Comparison of ENCODE assay signal across 10 cellular contexts in the genomic region with DNA sequence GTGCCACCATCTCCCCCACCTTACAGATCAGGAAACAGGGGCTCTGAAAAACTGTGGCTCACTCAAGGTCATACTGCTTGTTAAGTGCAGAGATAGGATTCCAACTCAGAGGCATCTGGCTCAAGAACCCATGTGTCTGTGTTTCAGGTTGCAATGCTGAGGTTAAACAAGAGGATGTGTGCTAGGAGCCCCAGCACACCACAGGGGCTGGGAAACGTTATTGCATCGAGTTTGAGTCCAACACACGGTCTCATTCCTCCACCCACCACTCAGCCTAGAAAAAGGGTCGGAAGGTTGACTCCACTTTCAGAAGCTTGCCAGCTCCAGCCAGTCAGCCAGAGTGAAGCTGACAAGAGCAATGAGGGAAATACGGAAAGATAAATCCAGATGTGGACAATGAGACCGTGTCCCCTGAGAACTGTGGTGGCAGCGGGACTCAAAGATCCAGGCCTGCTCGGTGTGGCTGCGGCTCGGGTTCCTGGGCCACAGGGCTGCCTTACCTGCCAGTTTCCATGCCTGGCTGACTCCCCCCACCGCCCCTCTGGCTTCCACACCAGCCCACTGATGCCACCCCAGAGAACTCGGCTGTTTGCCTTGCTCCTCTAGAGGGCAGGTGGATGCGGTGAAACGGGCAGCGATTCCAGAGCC. TPM values are rescaled to one million over a fixed set of nuclear protein-coding genes. Genes with fewer than 3 reads are reported as not detected.
A peak's percentile ranks its signal among the peaks of the same experiment; 100 is the strongest.
DNase-seq lines count a peak whose midpoint lies in the region; ATAC-seq, FAIRE-seq and TF ChIP-seq lines count a peak whose summit lies in the region.
"Not testable (repeated sequence)": the region's sequence is repeated elsewhere in the genome, so short reads cannot be mapped to it uniquely, and the experiment has no call there.
"Had no signal": no experiment of that assay in that cellular context is flagged by ENCODE, and none has a peak within 500 bp of the region (broad histone marks: within the 10 kb centered on the region; RNA-seq: fewer than 3 reads in every experiment).

No MANE protein-coding gene starts in this region.

- ATAC-seq in GM23338 (peak; percentile 30; the same call in 2 of the 3 replicates), left lobe of liver (peak; percentile 31), HepG2 (peak; percentile 58)

- not testable (repeated sequence) for H3K23ac ChIP-seq in H9 (ENCODE audit: insufficient read length, low read depth, low read length)

- not testable (repeated sequence) for H3K4me3 Mint-ChIP-seq in GM23338, H9, endodermal cell, nephron progenitor cell

- H3K9me2 ChIP-seq in GM23338 (ENCODE audit: insufficient read depth): not testable (repeated sequence)

- CTCF ChIA-PET in HepG2 (lab: Yijun Ruan, JAX; ENCODE audit: low intra/inter-chr PET ratio, low total read pairs): not testable (repeated sequence)

- not testable (repeated sequence) for H3K27ac ChIP-seq in GM23338 (ENCODE audit: low read depth); H9 (ENCODE audit: insufficient read length, low read depth, low read length); endodermal cell (ENCODE audit: low read depth, low read length); HepG2 (ENCODE audit: extremely low read length, insufficient read depth, low read length)

- not testable (repeated sequence) for H3K79me2 ChIP-seq in GM23338 (replicated peaks; ENCODE audit: insufficient read depth); H9 (ENCODE audit: insufficient read depth, low read length); HepG2 (ENCODE audit: insufficient read depth, low read length)

- not testable (repeated sequence) for H2AK5ac ChIP-seq in H9 (ENCODE audit: insufficient read length, low read length)

- intact Hi-C loops in HepG2 (cut with micrococcal nuclease; ENCODE audit: unreplicated experiment): not testable (repeated sequence)

- H3K79me1 ChIP-seq in H9 (ENCODE audit: insufficient read depth, low read depth, low read length, poor library complexity, severe bottlenecking): not testable (repeated sequence)

- BruUV-seq in HepG2 (replicated peaks; lab: Mats Ljungman, UMichigan): not testable (repeated sequence)

- H3K18ac ChIP-seq in H9 (ENCODE audit: insufficient read length, low read depth, low read length): not testable (repeated sequence)

- H2AFZ ChIP-seq in GM23338; H9 (ENCODE audit: low read length); HepG2 (ENCODE audit: low read length): not testable (repeated sequence)

- in situ Hi-C loops in HepG2 (cut with HindIII; ENCODE audit: extremely low pct_ligation_motif_present, low pct_unique_long_range_greater_than_20kb): not testable (repeated sequence)

- DNase-seq in GM23338 (ENCODE audit: low spot score); left lobe of liver (ENCODE audit: low spot score); HepG2 (ENCODE audit: low spot score): not testable (repeated sequence)
- DNase-seq in H9 (peak; percentile 5), endodermal cell (peak; percentile 20), islet precursor cell (peak; percentile 25), nephron progenitor cell (peak; percentile 1), retina (peak; percentile 28)

- H3T11ph ChIP-seq in H9 (ENCODE audit: low read length): not testable (repeated sequence)

- H4K5ac ChIP-seq in H9 (ENCODE audit: insufficient read length, low read depth, low read length): not testable (repeated sequence)

- not testable (repeated sequence) for H4K20me1 ChIP-seq in GM23338 (replicated peaks; ENCODE audit: insufficient read depth); H9 (ENCODE audit: control insufficient read depth, insufficient read depth, insufficient read length); HepG2 (ENCODE audit: insufficient read depth, low read length)

- not testable (repeated sequence) for H2BK15ac ChIP-seq in H9 (ENCODE audit: low read depth, low read length)

- not testable (repeated sequence) for H3K27ac Mint-ChIP-seq in GM23338, H9, endodermal cell, nephron progenitor cell

- no CpG with 5 or more reads among the region's 15 CpGs for WGBS in H9 (ENCODE audit: extremely low coverage, insufficient read length, low lambda C conversion rate)
- WGBS in endodermal cell (ENCODE audit: insufficient coverage in 1 of 2, insufficient read length in 1 of 2), 2 experiments: 100% methylated on average over 2 of the region's 15 CpGs; no CpG with 5 or more reads in 1 of the 2 experiments
- no CpG with 5 or more reads among the region's 15 CpGs for WGBS in HepG2 (ENCODE audit: low lambda C conversion rate)

- H3K56ac ChIP-seq in H9 (ENCODE audit: insufficient read length, low read depth, low read length): not testable (repeated sequence)

- H4K91ac ChIP-seq in H9 (ENCODE audit: insufficient read length, low read depth, low read length): not testable (repeated sequence)

- POLR2A ChIA-PET in HepG2 (lab: Yijun Ruan, JAX): not testable (repeated sequence)

- H2BK5ac ChIP-seq in H9 (ENCODE audit: insufficient read length, low read length): not testable (repeated sequence)

- H3K36me3 Mint-ChIP-seq in GM23338 (ENCODE audit: low read depth); H9 (ENCODE audit: insufficient read depth in 1 of 3, low read depth in 3 of 3); endodermal cell (ENCODE audit: low read depth); nephron progenitor cell (ENCODE audit: low read depth): not testable (repeated sequence)

- not testable (repeated sequence) for H3K9me3 Mint-ChIP-seq in GM23338, H9, endodermal cell, nephron progenitor cell

- H3F3A ChIP-seq in GM23338 (replicated peaks; ENCODE audit: low read depth): not testable (repeated sequence)

- not testable (repeated sequence) for TF ChIP-seq EP300 in HepG2 (IDR thresholded peaks at IDR 0.05; ENCODE audit: low read depth in 2 of 2, low read length in 2 of 2); HepG2 (CRISPR knock-in tag; IDR thresholded peaks at IDR 0.05; ENCODE audit: borderline replicate concordance)

- H3K14ac ChIP-seq in H9 (ENCODE audit: insufficient read depth, low read length): not testable (repeated sequence)

- not testable (repeated sequence) for H3K4me1 ChIP-seq in GM23338 (ENCODE audit: insufficient read depth); H9 (ENCODE audit: insufficient read depth, low read length); endodermal cell (ENCODE audit: control insufficient read depth, insufficient read depth, low read length); HepG2 (ENCODE audit: insufficient read depth, low read length)

- not testable (repeated sequence) for H3K4ac ChIP-seq in H9 (ENCODE audit: low read depth, low read length)

- H3K9me3 ChIP-seq in H9 (ENCODE audit: control insufficient read depth, low read depth, low read length); endodermal cell (ENCODE audit: control insufficient read depth, low read length); HepG2 (ENCODE audit: low read length): not testable (repeated sequence)

- H3K4me3 ChIP-seq in GM23338; endodermal cell (ENCODE audit: low read length); HepG2 (replicated peaks in 1 of 3; ENCODE audit: insufficient read depth in 1 of 3, low read depth in 2 of 3, low read length in 3 of 3): not testable (repeated sequence)

- not testable (repeated sequence) for H2BK20ac ChIP-seq in H9 (ENCODE audit: low read depth, low read length, poor library complexity, severe bottlenecking)

- not testable (repeated sequence) for FAIRE-seq in HepG2 (lab: Jason Lieb, UNC)

- H3K4me2 ChIP-seq in GM23338; H9 (ENCODE audit: insufficient read depth, insufficient read length, low read length); HepG2 (ENCODE audit: low read depth, low read length): not testable (repeated sequence)

- TF ChIP-seq RAD21 in HepG2 (CRISPR knock-in tag; IDR thresholded peaks at IDR 0.05): not testable (repeated sequence)

- H3K27me3 ChIP-seq in GM23338 (ENCODE audit: insufficient read depth); H9 (ENCODE audit: insufficient read depth, low read length); endodermal cell (ENCODE audit: control insufficient read depth, insufficient read depth, low read length, poor library complexity, severe bottlenecking); HepG2 (ENCODE audit: control insufficient read depth in 1 of 2, insufficient read depth in 2 of 2, low read length in 2 of 2): not testable (repeated sequence)

- not testable (repeated sequence) for H3K23me2 ChIP-seq in H9 (ENCODE audit: insufficient read length, low read depth, low read length, poor library complexity, severe bottlenecking)

- not testable (repeated sequence) for TF ChIP-seq POLR2A in HepG2 (IDR thresholded peaks at IDR 0.05; ENCODE audit: insufficient read depth in 1 of 2, low read depth in 2 of 2, low read length in 2 of 2)

- H3K27me3 Mint-ChIP-seq in GM23338 (ENCODE audit: insufficient read depth, low read depth, poor library complexity); H9 (ENCODE audit: low read depth); endodermal cell (ENCODE audit: insufficient read depth); nephron progenitor cell (ENCODE audit: low read depth, poor library complexity): not testable (repeated sequence)

- H2BK12ac ChIP-seq in H9 (ENCODE audit: insufficient read length, low read depth, low read length): not testable (repeated sequence)

- not testable (repeated sequence) for H4K8ac ChIP-seq in H9 (replicated peaks; ENCODE audit: insufficient read length, low read depth, low read length)

- not testable (repeated sequence) for H2BK120ac ChIP-seq in H9 (ENCODE audit: low read depth, low read length, poor library complexity, severe bottlenecking)

- not testable (repeated sequence) for H3K36me3 ChIP-seq in GM23338 (ENCODE audit: insufficient read depth); endodermal cell (ENCODE audit: control insufficient read depth, insufficient read depth, low read length); HepG2 (replicated peaks in 1 of 2; ENCODE audit: control insufficient read depth in 1 of 2, insufficient read depth in 2 of 2, low read length in 2 of 2)

- H3K4me1 Mint-ChIP-seq in GM23338, H9, endodermal cell, nephron progenitor cell: not testable (repeated sequence)

- not testable (repeated sequence) for H3K9ac ChIP-seq in H9 (ENCODE audit: extremely low read depth, insufficient read length, low read length); endodermal cell (ENCODE audit: extremely low read depth, low read length, poor library complexity, severe bottlenecking); HepG2 (ENCODE audit: insufficient read depth, low read depth, low read length)

- not testable (repeated sequence) for TF ChIP-seq CTCF in GM23338 (conservative IDR thresholded peaks at IDR 0.05; ENCODE audit: low read depth in 2 of 2); H9 (conservative IDR thresholded peaks at IDR 0.05); endodermal cell (conservative IDR thresholded peaks at IDR 0.05); HepG2 (CRISPR knock-in tag; IDR thresholded peaks at IDR 0.05); nephron progenitor cell (IDR thresholded peaks at IDR 0.05)

RNA-seq across cellular contexts. Expression of gene NPIPA8, which starts 33.4 kb away (rescaled TPM):
- 16.7 TPM in 1 of 2 replicates, not detected in the other for total RNA-seq in GM23338 (2014; rRNA removed; shearing (Covaris generic))
- polyA plus RNA-seq in GM23338 (2016; fragmentation: Nextera tagmentation; extraction: Ambion mirVana) (not detected in 2 replicates), HepG2 (2011; rRNA removed) (0.34 and 0.38 TPM in 2 replicates)
- total RNA-seq in H9 (2021) (0.48 and 0.72 TPM in 2 replicates), endodermal cell (1 to 10 TPM; 1.1 TPM), left lobe of liver (0.35 TPM), HepG2 (2016; rRNA removed; fragmentation: Illumina TruSeq; extraction: Trizol) (0.24 TPM in 2 replicates)
- polyA plus RNA-seq in endodermal cell (2013, experiment 1 of 2): 23.8 TPM
- polyA plus RNA-seq in endodermal cell (2013, experiment 2 of 2): 23.1 TPM
- total RNA-seq in HepG2 (2016; cell fraction: cytosol; rRNA removed; fragmentation: Illumina TruSeq; extraction: Trizol; ENCODE audit: low read depth): 0.71 TPM in 2 replicates
- 0.19 and 0.41 TPM in 2 replicates for total RNA-seq in HepG2 (2016; cell fraction: insoluble cytoplasmic fraction; rRNA removed; fragmentation: Illumina TruSeq; extraction: Trizol)
- total RNA-seq in HepG2 (2016; cell fraction: membrane; rRNA removed; fragmentation: Illumina TruSeq; extraction: Trizol): 0.25 and 0.38 TPM in 2 replicates
- 0.25 and 1.1 TPM in 2 replicates for total RNA-seq in HepG2 (2016; cell fraction: nucleus; rRNA removed; fragmentation: Illumina TruSeq; extraction: Trizol)
- 12.0 and 19.0 TPM in 2 replicates for polyA plus RNA-seq in HepG2 (2011; cell fraction: cytosol; rRNA removed)
- polyA plus RNA-seq in HepG2 (2011; cell fraction: nucleus; rRNA removed): 0.85 and 1.4 TPM in 2 replicates
- 0.35 and 0.57 TPM in 2 replicates for polyA plus RNA-seq in HepG2 (2012)
- polyA plus RNA-seq in HepG2 (2016; cell fraction: cytosol; fragmentation: Illumina TruSeq; extraction: Trizol; ENCODE audit: low read depth): 0.77 TPM in 1 of 2 replicates, not detected in the other
- 0.47 TPM in 1 of 2 replicates, not detected in the other for polyA plus RNA-seq in HepG2 (2016; cell fraction: insoluble cytoplasmic fraction; fragmentation: Illumina TruSeq; extraction: Trizol; ENCODE audit: low read depth)
- 0.13 and 0.27 TPM in 2 replicates for polyA plus RNA-seq in HepG2 (2016; cell fraction: membrane; fragmentation: Illumina TruSeq; extraction: Trizol; ENCODE audit: low read depth)
- 1.2 and 2.4 TPM in 2 replicates for polyA plus RNA-seq in HepG2 (2016; cell fraction: nucleus; fragmentation: Illumina TruSeq; extraction: Trizol; ENCODE audit: insufficient read depth, low read depth)
- 0.22 and 0.23 TPM in 2 replicates for polyA minus RNA-seq in HepG2 (2011; rRNA and poly(A)+ RNA removed; ENCODE audit: low replicate concordance)
- polyA minus RNA-seq in HepG2 (2011; cell fraction: cytosol; rRNA and poly(A)+ RNA removed): 0.49 TPM in 1 of 2 replicates, not detected in the other
- polyA minus RNA-seq in HepG2 (2011; cell fraction: nucleus; rRNA and poly(A)+ RNA removed): 0.50 and 1.5 TPM in 2 replicates
- total RNA-seq: Calu3; CD4-positive, CD25-positive, alpha-beta regulatory T cell had no signal
